17 cellular contexts compared by ENCODE assay signal in the genomic region with DNA sequence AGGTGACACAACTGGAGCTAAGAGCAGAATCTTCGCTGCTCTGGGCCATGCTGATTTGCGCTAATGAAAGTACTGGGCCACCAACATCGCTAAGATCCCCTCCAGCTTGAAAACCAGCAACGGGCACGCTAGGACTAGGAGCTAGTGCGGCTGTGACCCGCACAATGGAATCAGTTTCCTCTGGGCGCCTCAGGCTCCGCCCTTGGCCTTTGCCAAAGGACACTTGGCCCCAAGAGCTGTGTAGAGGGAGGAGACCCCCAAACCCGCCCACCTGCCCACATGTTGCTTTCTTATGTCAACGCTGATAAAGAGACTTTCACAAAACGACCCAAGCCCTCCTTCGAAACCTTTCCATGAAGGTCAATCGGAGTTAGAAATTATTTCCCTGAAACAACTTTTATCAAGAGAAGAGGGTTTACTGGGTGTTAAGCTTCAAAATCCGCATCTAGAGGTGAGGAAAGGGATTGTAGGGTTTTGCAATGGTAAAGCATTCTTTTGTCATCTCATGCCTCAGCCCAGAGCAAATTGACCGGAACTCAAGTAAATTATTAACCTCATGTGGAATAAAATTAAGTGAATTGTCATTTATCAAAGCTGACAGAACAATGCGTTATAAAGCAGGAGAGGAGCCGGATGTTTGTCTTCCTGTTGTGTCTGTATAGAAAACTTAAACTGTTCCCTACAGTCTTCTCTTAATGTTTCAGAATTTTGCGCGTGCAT. TPM values are rescaled to one million over a fixed set of nuclear protein-coding genes. Genes with fewer than 3 reads are reported as not detected.
"Had no signal": no experiment of that assay in that cellular context is flagged by ENCODE, and none has a peak within 500 bp of the region (broad histone marks: within the 10 kb centered on the region; RNA-seq: fewer than 3 reads in every experiment).

No MANE protein-coding gene starts in this region.

- H3K4me3 Mint-ChIP-seq: activated B cell treated with CpG ODN at 0.5 μM for 24 hours; activated CD4-positive, alpha-beta T cell treated with anti-CD3 and anti-CD28 coated beads, Interleukin-2, amount 10 ng/mL, durations not matched to agents 7 days and 5 days; naive B cell; stimulated activated memory B cell treated with anti-CD40 and anti-IgM and Interleukin-4, amounts not matched to agents 10 μg/mL and 1 μg/mL and 100 μg/mL, for 72 hours had no signal

- H3K27me3 Mint-ChIP-seq: activated CD4-positive, alpha-beta T cell treated with anti-CD3 and anti-CD28 coated beads, Interleukin-2, amount 10 ng/mL, durations not matched to agents 7 days and 5 days; stimulated activated memory B cell treated with anti-CD40 and anti-IgM and Interleukin-4, amounts not matched to agents 10 μg/mL and 1 μg/mL and 100 μg/mL, for 72 hours had no signal

- H3K27ac Mint-ChIP-seq: activated B cell treated with CpG ODN at 0.5 μM for 24 hours; activated CD4-positive, alpha-beta T cell treated with anti-CD3 and anti-CD28 coated beads, Interleukin-2, amount 10 ng/mL, durations not matched to agents 7 days and 5 days; naive B cell; stimulated activated memory B cell treated with anti-CD40 and anti-IgM and Interleukin-4, amounts not matched to agents 10 μg/mL and 1 μg/mL and 100 μg/mL, for 72 hours had no signal

- DNase-seq: activated B cell treated with CpG ODN at 0.5 μM for 24 hours; activated CD4-positive, alpha-beta T cell treated with anti-CD3 and anti-CD28 coated beads, Interleukin-2, amount 10 ng/mL, durations not matched to agents 7 days and 5 days; activated naive CD4-positive, alpha-beta T cell treated with anti-CD3 and anti-CD28 coated beads, Interleukin-2, amount 50 U/mL, for 16 hours; activated T-cell treated with anti-CD3 and anti-CD28 coated beads, Interleukin-2, amount 50 U/mL, for 1 hour; adrenal gland; caudate nucleus; cortex of kidney; effector CD8-positive, alpha-beta T cell; gastrocnemius medialis; lower lobe of right lung; midbrain; naive B cell; right lobe of liver; spleen; stimulated activated CD4-positive, alpha-beta T cell treated with anti-CD3 and anti-CD28 coated beads, Interleukin-1b, Interleukin-23, amount 100 ng/mL, for 48 hours; transverse colon had no signal

- H3K4me1 Mint-ChIP-seq: activated B cell treated with CpG ODN at 0.5 μM for 24 hours; activated CD4-positive, alpha-beta T cell treated with anti-CD3 and anti-CD28 coated beads, Interleukin-2, amount 10 ng/mL, durations not matched to agents 7 days and 5 days; naive B cell; stimulated activated memory B cell treated with anti-CD40 and anti-IgM and Interleukin-4, amounts not matched to agents 10 μg/mL and 1 μg/mL and 100 μg/mL, for 72 hours had no signal

- H3K36me3 Mint-ChIP-seq: naive B cell; stimulated activated memory B cell treated with anti-CD40 and anti-IgM and Interleukin-4, amounts not matched to agents 10 μg/mL and 1 μg/mL and 100 μg/mL, for 72 hours had no signal

- H3K9me3 Mint-ChIP-seq: activated CD4-positive, alpha-beta T cell treated with anti-CD3 and anti-CD28 coated beads, Interleukin-2, amount 10 ng/mL, durations not matched to agents 7 days and 5 days; stimulated activated memory B cell treated with anti-CD40 and anti-IgM and Interleukin-4, amounts not matched to agents 10 μg/mL and 1 μg/mL and 100 μg/mL, for 72 hours had no signal

- ATAC-seq: gastrocnemius medialis; lower lobe of right lung; stimulated activated memory B cell treated with anti-CD40 and anti-IgM and Interleukin-4, amounts not matched to agents 10 μg/mL and 1 μg/mL and 100 μg/mL, for 72 hours had no signal

RNA-seq across cellular contexts. Expression of a gene that starts 9.4 kb away (rescaled TPM):
- total RNA-seq: activated B cell treated with CpG ODN at 0.5 μM for 24 hours; activated CD4-positive, alpha-beta T cell treated with anti-CD3 and anti-CD28 coated beads, Interleukin-2, amount 10 ng/mL, durations not matched to agents 7 days and 5 days; adrenal gland; right lobe of liver had no signal
